14 cellular contexts compared by ENCODE assay signal in the genomic region with DNA sequence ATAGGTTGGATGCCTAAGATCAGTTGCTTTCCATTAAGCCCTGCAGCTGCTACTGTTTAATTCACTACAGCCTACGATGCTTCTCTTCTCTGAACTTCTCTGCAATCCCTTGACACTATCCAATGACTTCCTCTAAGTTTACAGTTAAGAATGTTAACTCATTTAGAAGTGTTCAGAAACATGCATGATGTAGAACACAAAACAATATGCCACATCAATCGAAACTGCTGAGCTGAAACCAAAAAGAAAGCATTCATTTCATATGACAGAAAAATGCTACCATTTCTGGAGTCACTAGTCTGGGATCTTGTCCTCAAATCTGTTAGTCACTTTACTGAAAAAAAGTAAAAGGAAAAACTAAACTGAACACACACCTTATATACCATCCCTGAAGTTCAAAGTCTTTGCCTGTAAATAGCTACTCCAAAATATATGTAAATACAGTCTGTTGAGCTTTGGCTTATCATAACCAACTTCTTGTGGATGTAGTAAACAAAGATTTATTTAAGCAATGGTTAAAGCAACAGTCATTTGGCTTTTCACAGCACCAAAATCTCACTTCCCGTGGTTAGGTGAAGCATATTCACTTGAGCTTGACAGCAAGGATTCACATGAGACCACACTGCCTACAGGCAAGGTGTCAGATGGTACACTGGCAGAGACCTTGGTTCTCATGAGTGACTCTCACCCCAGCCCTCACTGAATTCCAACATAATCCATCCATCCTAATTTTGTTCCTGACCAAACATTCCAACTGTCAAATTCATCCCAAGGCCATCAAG.
A peak's percentile ranks its signal among the peaks of the same experiment; 100 is the strongest.
DNase-seq lines count a peak whose midpoint lies in the region; ATAC-seq, FAIRE-seq and TF ChIP-seq lines count a peak whose summit lies in the region.
"Had no signal": no experiment of that assay in that cellular context is flagged by ENCODE, and none has a peak within 500 bp of the region (broad histone marks: within the 10 kb centered on the region; RNA-seq: fewer than 3 reads in every experiment).

No MANE protein-coding gene starts in this region.

- peak; percentile 93 for ATAC-seq in GM18861 (IDR thresholded peaks at IDR 0.05; ENCODE audit: unreplicated experiment)
- peak; percentile 80 for ATAC-seq in GM21515 (IDR thresholded peaks at IDR 0.05; ENCODE audit: unreplicated experiment)
- ATAC-seq in HG03097 (IDR thresholded peaks at IDR 0.05; ENCODE audit: low FRiP score, unreplicated experiment) = peak; percentile 86
- ATAC-seq: naive thymus-derived CD4-positive, alpha-beta T cell had no signal

- no peaks in the 10 kb centered on the region for H3K36me3 ChIP-seq in keratinocyte (ENCODE audit: control insufficient read depth in 2 of 2, extremely low read depth in 1 of 2, insufficient read depth in 2 of 2, low read length in 2 of 2)
- no peaks in the 10 kb centered on the region for H3K36me3 ChIP-seq in kidney (ENCODE audit: control insufficient read depth in 1 of 2, insufficient read depth in 2 of 2, low read length in 2 of 2)

- no peak overlapping the region for H3K4me2 ChIP-seq in keratinocyte (ENCODE audit: control insufficient read depth, extremely low read depth, insufficient read depth, low read depth, low read length)

- TF ChIP-seq CTCF in keratinocyte (optimal IDR thresholded peaks at IDR 0.05 in 1 of 3, IDR thresholded peaks at IDR 0.05 in 1 of 3, conservative IDR thresholded peaks at IDR 0.05 in 1 of 3; ENCODE audit: extremely low read depth in 1 of 3, insufficient read depth in 2 of 3, low read length in 3 of 3) (no peak), kidney (IDR thresholded peaks at IDR 0.05; ENCODE audit: borderline replicate concordance, extremely low read depth, insufficient read depth) (no peak)

- H3K9me3 ChIP-seq in keratinocyte (ENCODE audit: control insufficient read depth, low read depth, low read length) = no peaks in the 10 kb centered on the region
- H3K9me3 ChIP-seq in kidney (ENCODE audit: control insufficient read depth in 1 of 2, low read length in 2 of 2) = no peaks in the 10 kb centered on the region
- H3K9me3 ChIP-seq: Caco-2 had no signal

- no peaks in the 10 kb centered on the region for H4K20me1 ChIP-seq in keratinocyte (ENCODE audit: control insufficient read depth, extremely low read depth, insufficient read depth, low read length)

- peaks cover 4% of the 10 kb centered on the region for H3K4me1 ChIP-seq in keratinocyte (ENCODE audit: control insufficient read depth, extremely low read depth, insufficient read depth, low read length)
- H3K4me1 ChIP-seq in kidney (ENCODE audit: control insufficient read depth in 1 of 2, insufficient read depth in 1 of 2, low read depth in 1 of 2, low read length in 2 of 2) = no peaks in the 10 kb centered on the region
- H3K4me1 ChIP-seq: Caco-2 had no signal

- H3K4me3 ChIP-seq in keratinocyte (ENCODE audit: control insufficient read depth in 2 of 3, extremely low read depth in 1 of 3, insufficient read depth in 2 of 3, low read depth in 1 of 3, low read length in 3 of 3) (no peak overlapping the region), kidney (ENCODE audit: low read length in 2 of 2) (no peak overlapping the region)
- H3K4me3 ChIP-seq: SK-N-MC had no signal

- intact Hi-C loops in kidney (cut with DNase I) = no loop called here

- H3K27me3 ChIP-seq in keratinocyte (ENCODE audit: control insufficient read depth, extremely low read depth, insufficient read depth, low read length) = no peaks in the 10 kb centered on the region

- DNase-seq in keratinocyte (ENCODE audit: low read depth, low spot score) = no peak
- DNase-seq in HuH-7.5 (ENCODE audit: low spot score) = no peak
- no peak for DNase-seq in NCI-H1694 treated with DMSO at 0.1 percent for 48 hours (lab: John Stamatoyannopoulos, UW)
- DNase-seq in Ammon's horn (ENCODE audit: low spot score) = no peak
- no peak for DNase-seq in kidney
- DNase-seq: activated CD4-positive, alpha-beta T cell treated with anti-CD3 and anti-CD28 coated beads, Interleukin-2, amount 10 ng/mL, durations not matched to agents 7 days and 5 days; activated naive CD4-positive, alpha-beta T cell; Caco-2; MV-4-11; naive thymus-derived CD4-positive, alpha-beta T cell had no signal

- H3K27ac ChIP-seq in keratinocyte (ENCODE audit: control insufficient read depth, insufficient read depth, low read length) = no peak overlapping the region
- no peak overlapping the region for H3K27ac ChIP-seq in kidney (ENCODE audit: low read depth in 2 of 2, low read length in 2 of 2)
- H3K27ac ChIP-seq: SK-N-MC had no signal

- dilution Hi-C loops in keratinocyte (cut with MboI; ENCODE audit: extremely low pct_ligation_motif_present, low sequenced_read_pairs) = no loop called here

- H2AFZ ChIP-seq in keratinocyte (ENCODE audit: control insufficient read depth, low read length) = no peak overlapping the region

- H3K79me2 ChIP-seq in keratinocyte (ENCODE audit: control insufficient read depth, insufficient read depth, low read length) = no peaks in the 10 kb centered on the region

- peak; percentile 62 for FAIRE-seq in keratinocyte (lab: Jason Lieb, UNC)
- FAIRE-seq in kidney (lab: Jason Lieb, UNC) = no peak

- H3K9me1 ChIP-seq in keratinocyte (ENCODE audit: control insufficient read depth, extremely low read depth, insufficient read depth, low read length) = no peaks in the 10 kb centered on the region

- H3K9ac ChIP-seq in keratinocyte (ENCODE audit: control insufficient read depth, extremely low read depth, insufficient read depth, low read length) (no peak overlapping the region), kidney (ENCODE audit: low read length in 2 of 2) (no peak overlapping the region)
